Comparison of ENCODE assay signal across 20 cellular contexts in the genomic region with DNA sequence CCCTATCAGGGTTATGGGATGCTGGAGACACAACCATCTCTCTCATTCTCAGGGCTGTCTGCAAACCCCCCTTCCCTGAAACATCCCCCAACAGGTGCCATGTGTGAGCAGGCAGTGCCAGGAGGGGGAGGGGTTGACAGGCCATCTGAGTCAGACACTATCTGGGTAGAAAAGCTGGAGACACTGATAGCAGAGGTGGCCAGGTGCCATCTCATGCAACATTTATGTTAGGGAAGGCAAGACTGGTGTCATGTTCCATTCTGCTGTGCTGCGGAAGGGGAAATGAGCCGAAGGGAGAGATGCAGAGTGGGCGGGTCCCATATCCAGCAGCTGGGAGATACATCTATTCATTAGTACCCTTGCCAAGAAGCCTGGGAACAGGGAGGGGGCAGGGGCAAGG. TPM values are rescaled to one million over a fixed set of nuclear protein-coding genes. Genes with fewer than 3 reads are reported as not detected.
DNase-seq lines count a peak whose midpoint lies in the region; ATAC-seq and TF ChIP-seq lines count a peak whose summit lies in the region.
"Had no signal": no experiment of that assay in that cellular context is flagged by ENCODE, and none has a peak within 500 bp of the region (broad histone marks: within the 10 kb centered on the region; RNA-seq: fewer than 3 reads in every experiment).

No MANE protein-coding gene starts in this region.

- intact Hi-C loops in Right ventricle myocardium inferior (cut with DNase I): no loop called here

- peak; percentile 85 for DNase-seq in COLO668 (lab: John Stamatoyannopoulos, UW; ENCODE audit: unreplicated experiment)
- peak; percentile 40 for DNase-seq in NCI-H128 (lab: John Stamatoyannopoulos, UW; ENCODE audit: unreplicated experiment)
- peak; percentile 64 for DNase-seq in NCI-H226
- peak; percentile 42 for DNase-seq in SK-N-DZ (ENCODE audit: low spot score)
- no peak for DNase-seq in Right ventricle myocardium inferior (ENCODE audit: missing footprints)
- DNase-seq in GM13976 (ENCODE audit: low spot score): no peak
- no peak for DNase-seq in hepatic stellate cell (ENCODE audit: low spot score)
- DNase-seq in stimulated activated CD4-positive, alpha-beta T cell treated with anti-CD3 and anti-CD28 coated beads, Interleukin-4, amount 100 ng/mL, for 1 hour: no peak
- DNase-seq: activated CD4-positive, alpha-beta T cell treated with anti-CD3 and anti-CD28 coated beads, Interleukin-2, amount 10 ng/mL, durations not matched to agents 24 days and 14 days; CD8-positive, alpha-beta T cell; pancreas; spleen; stomach had no signal

- no peak for TF ChIP-seq CTCF in GM13976 (IDR thresholded peaks at IDR 0.05; ENCODE audit: borderline replicate concordance, control extremely low read depth, extremely low read depth, insufficient read depth, missing control alignments)

- in situ Hi-C loops in GM13976 (cut with MboI; ENCODE audit: low sequenced_read_pairs, unreplicated experiment): no loop called here

- ATAC-seq in Right ventricle myocardium inferior: no peak
- ATAC-seq: A549; CD8-positive, alpha-beta T cell; GM23338; pancreas had no signal

RNA-seq across cellular contexts. Expression of gene LHFPL5, which starts 3.5 kb away (rescaled TPM):
- polyA plus RNA-seq in SK-N-DZ (2014; cell fraction: cytosol; rRNA removed): 0.23 and 0.47 TPM in 2 replicates
- 0.22 and 0.68 TPM in 2 replicates for polyA plus RNA-seq in SK-N-DZ (2014; cell fraction: nucleus; rRNA removed)
- not detected for total RNA-seq in Right ventricle myocardium inferior
- total RNA-seq: activated CD4-positive, alpha-beta T cell treated with anti-CD3 and anti-CD28 coated beads, Interleukin-2, amount 10 ng/mL, durations not matched to agents 24 days and 14 days; CD8-positive, alpha-beta T cell; glomerular endothelial cell; GM23338; mononuclear cell; RPMI7951; spleen; stomach; vagina had no signal
- polyA plus RNA-seq: GM23338, keratinocyte, spleen, stomach had no signal

RNA-seq across cellular contexts. Expression of gene CLPS, which starts 11.6 kb away (rescaled TPM):
- not detected in 2 replicates for polyA plus RNA-seq in SK-N-DZ (2014; cell fraction: cytosol; rRNA removed)
- polyA plus RNA-seq in SK-N-DZ (2014; cell fraction: nucleus; rRNA removed): not detected in 2 replicates
- not detected for total RNA-seq in Right ventricle myocardium inferior
- total RNA-seq: activated CD4-positive, alpha-beta T cell treated with anti-CD3 and anti-CD28 coated beads, Interleukin-2, amount 10 ng/mL, durations not matched to agents 24 days and 14 days; CD8-positive, alpha-beta T cell; glomerular endothelial cell; GM23338; mononuclear cell; RPMI7951; stomach; vagina had no signal
- polyA plus RNA-seq: A549, GM23338, keratinocyte had no signal

RNA-seq across cellular contexts. Expression of gene CLPSL1, which starts 27.9 kb away (rescaled TPM):
- polyA plus RNA-seq in SK-N-DZ (2014; cell fraction: cytosol; rRNA removed): not detected in 2 replicates
- not detected in 2 replicates for polyA plus RNA-seq in SK-N-DZ (2014; cell fraction: nucleus; rRNA removed)
- not detected for total RNA-seq in Right ventricle myocardium inferior
- total RNA-seq: activated CD4-positive, alpha-beta T cell treated with anti-CD3 and anti-CD28 coated beads, Interleukin-2, amount 10 ng/mL, durations not matched to agents 24 days and 14 days; CD8-positive, alpha-beta T cell; glomerular endothelial cell; GM23338; mononuclear cell; RPMI7951; spleen; stomach; vagina had no signal
- polyA plus RNA-seq: A549, GM23338, keratinocyte, spleen, stomach had no signal

RNA-seq across cellular contexts. Expression of gene CLPSL2, which starts 32.3 kb away (rescaled TPM):
- polyA plus RNA-seq in SK-N-DZ (2014; cell fraction: cytosol; rRNA removed): not detected in 2 replicates
- polyA plus RNA-seq in SK-N-DZ (2014; cell fraction: nucleus; rRNA removed): not detected in 2 replicates
- not detected for total RNA-seq in Right ventricle myocardium inferior
- total RNA-seq: activated CD4-positive, alpha-beta T cell treated with anti-CD3 and anti-CD28 coated beads, Interleukin-2, amount 10 ng/mL, durations not matched to agents 24 days and 14 days; CD8-positive, alpha-beta T cell; glomerular endothelial cell; mononuclear cell; RPMI7951; spleen; stomach; vagina had no signal
- polyA plus RNA-seq: keratinocyte, spleen, stomach had no signal

Comparison
In these comparisons a context has a peak if more than half of its experiments do, and no peak if none do; other contexts are left out.
1. DNase-seq: peak in COLO668 (single experiment), NCI-H128 (single experiment), NCI-H226 (single experiment) and SK-N-DZ (single experiment); none in Right ventricle myocardium inferior (single experiment), GM13976 (single experiment), hepatic stellate cell (single experiment) and stimulated activated CD4-positive, alpha-beta T cell treated with anti-CD3 and anti-CD28 coated beads, Interleukin-4, amount 100 ng/mL, for 1 hour (single experiment).